In the genomic region with DNA sequence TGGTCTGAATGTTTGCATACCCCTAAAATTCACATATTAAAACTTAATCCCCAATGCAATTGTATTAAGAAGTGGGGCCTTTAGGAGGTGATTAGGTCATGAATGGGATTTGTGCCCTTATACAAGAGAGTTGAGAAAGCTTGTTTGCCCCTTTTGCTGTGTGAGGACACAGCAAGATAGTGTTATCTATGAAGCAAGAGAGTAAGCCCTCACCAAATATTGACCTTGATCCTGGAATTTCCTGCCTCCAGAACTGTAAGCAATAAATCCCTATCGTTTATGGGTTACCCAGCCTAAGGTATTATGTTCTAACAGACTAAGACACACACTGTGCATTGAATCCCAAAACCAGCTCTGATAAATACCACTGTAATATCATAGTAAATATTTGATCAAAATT, we compare ENCODE assay signal across 15 cellular contexts. TPM values are rescaled to one million over a fixed set of nuclear protein-coding genes. Genes with fewer than 3 reads are reported as not detected.
"Had no signal": no experiment of that assay in that cellular context is flagged by ENCODE, and none has a peak within 500 bp of the region (broad histone marks: within the 10 kb centered on the region; RNA-seq: fewer than 3 reads in every experiment).

No MANE protein-coding gene starts in this region.

- H3K27me3 ChIP-seq: esophagus muscularis mucosa had no signal

- H3K36me3 ChIP-seq: esophagus muscularis mucosa, gastrocnemius medialis, left ventricle myocardium inferior, lower lobe of right lung, prostate gland had no signal

- H3K4me1 ChIP-seq: esophagus muscularis mucosa, gastrocnemius medialis, left ventricle myocardium inferior, lower lobe of right lung, parathyroid adenoma, prostate gland had no signal

- H3K4me3 ChIP-seq: esophagus muscularis mucosa, gastrocnemius medialis, left ventricle myocardium inferior, lower lobe of right lung, prostate gland had no signal

- H3K27ac ChIP-seq: epithelial cell of prostate, esophagus muscularis mucosa, gastrocnemius medialis, left ventricle myocardium inferior, lower lobe of right lung, parathyroid adenoma, prostate gland had no signal

- H3K9me3 ChIP-seq: gastrocnemius medialis, lower lobe of right lung, prostate gland had no signal

- ATAC-seq: effector memory CD8-positive, alpha-beta T cell; gastrocnemius medialis; left cardiac atrium; lower lobe of right lung; sciatic nerve had no signal

- DNase-seq: effector memory CD8-positive, alpha-beta T cell; gastrocnemius medialis; glutamatergic neuron; kidney; left cardiac atrium; left ventricle myocardium inferior; lower lobe of right lung; naive B cell; stimulated activated naive CD4-positive, alpha-beta T cell treated with Interleukin-2 at 50 U/mL for 16 hours had no signal

RNA-seq across cellular contexts. Expression of a gene that starts 32.2 kb away (rescaled TPM):
- total RNA-seq: fibroblast of villous mesenchyme had no signal
